Comparison of ENCODE assay signal across 16 cellular contexts in genomic region chr4:150799207-150799606, GRCh38.
DNase-seq lines count a peak whose midpoint lies in the region; ATAC-seq and TF ChIP-seq lines count a peak whose summit lies in the region.
"Had no signal": no experiment of that assay in that cellular context is flagged by ENCODE, and none has a peak within 500 bp of the region (broad histone marks: within the 10 kb centered on the region; RNA-seq: fewer than 3 reads in every experiment).

No MANE protein-coding gene starts in this region.

- no peak overlapping the region for H3K27ac ChIP-seq in OCI-LY1 (ENCODE audit: low read depth, low read length, poor library complexity, severe bottlenecking)
- no peak overlapping the region for H3K27ac ChIP-seq in neural progenitor cell
- H3K27ac ChIP-seq in Peyer's patch = no peak overlapping the region
- H3K27ac ChIP-seq: KMS-11, thyroid gland had no signal

- H3K27me3 ChIP-seq in OCI-LY1 (ENCODE audit: insufficient read depth, low read length) (no peaks in the 10 kb centered on the region), neural progenitor cell (no peaks in the 10 kb centered on the region), Peyer's patch (no peaks in the 10 kb centered on the region)
- H3K27me3 ChIP-seq: thyroid gland had no signal

- no peak overlapping the region for H3K4me2 ChIP-seq in OCI-LY1 (ENCODE audit: low read length)
- no peak overlapping the region for H3K4me2 ChIP-seq in neural progenitor cell
- H3K4me2 ChIP-seq: KMS-11 had no signal

- H3K9me3 ChIP-seq in OCI-LY1 (ENCODE audit: low read length) (no peaks in the 10 kb centered on the region), neural progenitor cell (ENCODE audit: low read depth) (no peaks in the 10 kb centered on the region), Peyer's patch (no peaks in the 10 kb centered on the region)
- H3K9me3 ChIP-seq: thyroid gland had no signal

- H3K79me2 ChIP-seq in OCI-LY1 (ENCODE audit: insufficient read depth, low read length) (no peaks in the 10 kb centered on the region), neural progenitor cell (ENCODE audit: low read depth) (no peaks in the 10 kb centered on the region)

- peaks cover 2% of the 10 kb centered on the region for H3K4me1 Mint-ChIP-seq in neural progenitor cell
- no peaks in the 10 kb centered on the region for H3K4me1 Mint-ChIP-seq in stimulated activated effector memory CD8-positive, alpha-beta T cell treated with anti-CD3 and anti-CD28 coated beads, Interleukin-12 subunit alpha, Interleukin-12 subunit beta, amount 100 ng/mL, for 72 hours
- H3K4me1 Mint-ChIP-seq: activated naive CD8-positive, alpha-beta T cell treated with anti-CD3 and anti-CD28 coated beads for 36 hours had no signal

- no peak overlapping the region for H3K4me3 ChIP-seq in OCI-LY1 (ENCODE audit: low read depth, low read length, poor library complexity, severe bottlenecking)
- no peak overlapping the region for H3K4me3 ChIP-seq in neural progenitor cell
- no peak overlapping the region for H3K4me3 ChIP-seq in Peyer's patch
- H3K4me3 ChIP-seq: thyroid gland had no signal

- H3F3A ChIP-seq in OCI-LY1 (ENCODE audit: insufficient read depth, low read length) = no peaks in the 10 kb centered on the region
- no peaks in the 10 kb centered on the region for H3F3A ChIP-seq in neural progenitor cell (ENCODE audit: low read depth)

- no peak for TF ChIP-seq POLR2A in Peyer's patch (IDR thresholded peaks at IDR 0.05)

- H3K27ac Mint-ChIP-seq in neural progenitor cell = no peak overlapping the region
- no peak overlapping the region for H3K27ac Mint-ChIP-seq in stimulated activated effector memory CD8-positive, alpha-beta T cell treated with anti-CD3 and anti-CD28 coated beads, Interleukin-12 subunit alpha, Interleukin-12 subunit beta, amount 100 ng/mL, for 72 hours
- H3K27ac Mint-ChIP-seq: activated naive CD8-positive, alpha-beta T cell treated with anti-CD3 and anti-CD28 coated beads for 36 hours; CD4-positive, CD25-positive, alpha-beta regulatory T cell had no signal

- TF ChIP-seq CTCF in OCI-LY1 (IDR thresholded peaks at IDR 0.05; ENCODE audit: low read length) (peak; percentile 29; the same call in 1 of the 2 replicates), neural progenitor cell (IDR thresholded peaks at IDR 0.05) (peak; percentile 33), Peyer's patch (IDR thresholded peaks at IDR 0.05) (no peak)

- H2AFZ ChIP-seq in OCI-LY1 (ENCODE audit: low read length) = no peak overlapping the region
- no peak overlapping the region for H2AFZ ChIP-seq in neural progenitor cell (replicated peaks)

- no peaks in the 10 kb centered on the region for H3K9me3 Mint-ChIP-seq in neural progenitor cell
- no peaks in the 10 kb centered on the region for H3K9me3 Mint-ChIP-seq in stimulated activated effector memory CD8-positive, alpha-beta T cell treated with anti-CD3 and anti-CD28 coated beads, Interleukin-12 subunit alpha, Interleukin-12 subunit beta, amount 100 ng/mL, for 72 hours
- H3K9me3 Mint-ChIP-seq: activated naive CD8-positive, alpha-beta T cell treated with anti-CD3 and anti-CD28 coated beads for 36 hours; activated T-cell treated with anti-CD3 and anti-CD28 coated beads, Interleukin-2, amount 50 U/mL, for 4 hours; CD4-positive, CD25-positive, alpha-beta regulatory T cell had no signal

- ATAC-seq in stimulated activated effector memory CD8-positive, alpha-beta T cell treated with anti-CD3 and anti-CD28 coated beads, Interleukin-12 subunit alpha, Interleukin-12 subunit beta, amount 100 ng/mL, for 72 hours = no peak
- ATAC-seq: activated T-cell treated with anti-CD3 and anti-CD28 coated beads, Interleukin-2, amount 50 U/mL, for 4 hours had no signal

- no peak overlapping the region for H3K4me3 Mint-ChIP-seq in neural progenitor cell
- H3K4me3 Mint-ChIP-seq in stimulated activated effector memory CD8-positive, alpha-beta T cell treated with anti-CD3 and anti-CD28 coated beads, Interleukin-12 subunit alpha, Interleukin-12 subunit beta, amount 100 ng/mL, for 72 hours = no peak overlapping the region
- H3K4me3 Mint-ChIP-seq: activated naive CD8-positive, alpha-beta T cell treated with anti-CD3 and anti-CD28 coated beads for 36 hours; activated T-cell treated with anti-CD3 and anti-CD28 coated beads, Interleukin-2, amount 50 U/mL, for 4 hours; CD4-positive, CD25-positive, alpha-beta regulatory T cell had no signal

- H3K36me3 Mint-ChIP-seq in neural progenitor cell = peaks cover 4% of the 10 kb centered on the region
- H3K36me3 Mint-ChIP-seq in stimulated activated effector memory CD8-positive, alpha-beta T cell treated with anti-CD3 and anti-CD28 coated beads, Interleukin-12 subunit alpha, Interleukin-12 subunit beta, amount 100 ng/mL, for 72 hours = peaks cover 44% of the 10 kb centered on the region

- H3K9ac ChIP-seq in OCI-LY1 (ENCODE audit: low read length) (no peak overlapping the region), neural progenitor cell (no peak overlapping the region)
- H3K9ac ChIP-seq: KMS-11 had no signal

- 0 out of 2 replicates have a peak, but pooled peaks cover 3% of the 10 kb centered on the region for H3K36me3 ChIP-seq in OCI-LY1 (ENCODE audit: insufficient read depth, low read length)
- H3K36me3 ChIP-seq in neural progenitor cell = no peaks in the 10 kb centered on the region
- H3K36me3 ChIP-seq in Peyer's patch = no peaks in the 10 kb centered on the region
- H3K36me3 ChIP-seq: thyroid gland had no signal

- no peaks in the 10 kb centered on the region for H3K27me3 Mint-ChIP-seq in neural progenitor cell (ENCODE audit: insufficient read depth, low read depth)
- H3K27me3 Mint-ChIP-seq: activated naive CD8-positive, alpha-beta T cell treated with anti-CD3 and anti-CD28 coated beads for 36 hours; CD4-positive, CD25-positive, alpha-beta regulatory T cell had no signal

- H4K20me1 ChIP-seq in OCI-LY1 (ENCODE audit: insufficient read depth, low read length) (no peaks in the 10 kb centered on the region), neural progenitor cell (ENCODE audit: low read depth) (no peaks in the 10 kb centered on the region)

- no peaks in the 10 kb centered on the region for H3K4me1 ChIP-seq in OCI-LY1 (ENCODE audit: insufficient read depth, low read length, severe bottlenecking)
- no peaks in the 10 kb centered on the region for H3K4me1 ChIP-seq in neural progenitor cell
- H3K4me1 ChIP-seq in Peyer's patch = no peaks in the 10 kb centered on the region
- H3K4me1 ChIP-seq: thyroid gland had no signal

- DNase-seq in ELR (ENCODE audit: low read depth) (peak; percentile 10), dermis blood vessel endothelial cell (peak; percentile 3), neural progenitor cell (ENCODE audit: low spot score) (no peak), HUDEP-2 (lab: John Stamatoyannopoulos, UW; ENCODE audit: unreplicated experiment in 76 of 76) (no peak), Peyer's patch (no peak)
- no peak for DNase-seq in activated effector memory CD4-positive, alpha-beta T cell treated with anti-CD3 and anti-CD28 coated beads, Interleukin-2, amount 50 U/mL, for 16 hours
- no peak for DNase-seq in stimulated activated effector memory CD8-positive, alpha-beta T cell treated with anti-CD3 and anti-CD28 coated beads, Interleukin-12 subunit alpha, Interleukin-12 subunit beta, amount 100 ng/mL, for 72 hours (ENCODE audit: low spot score in 2 of 2)
- DNase-seq: activated naive CD8-positive, alpha-beta T cell treated with anti-CD3 and anti-CD28 coated beads for 36 hours; activated T-cell treated with anti-CD3 and anti-CD28 coated beads, Interleukin-2, amount 50 U/mL, for 4 hours; CD4-positive, CD25-positive, alpha-beta regulatory T cell; EL; glutamatergic neuron; NCI-H1436; thyroid gland had no signal

- H3K9me2 ChIP-seq in OCI-LY1 (ENCODE audit: low read depth, low read length) = no peaks in the 10 kb centered on the region

Comparison
In these comparisons a context has a peak if more than half of its experiments do, and no peak if none do; other contexts are left out.
1. DNase-seq: peak in ELR (single experiment) and dermis blood vessel endothelial cell (single experiment); none in neural progenitor cell (single experiment), HUDEP-2 (0 of 76), activated effector memory CD4-positive, alpha-beta T cell treated with anti-CD3 and anti-CD28 coated beads, Interleukin-2, amount 50 U/mL, for 16 hours (single experiment), Peyer's patch (0 of 3) and stimulated activated effector memory CD8-positive, alpha-beta T cell treated with anti-CD3 and anti-CD28 coated beads, Interleukin-12 subunit alpha, Interleukin-12 subunit beta, amount 100 ng/mL, for 72 hours (0 of 2).
2. CTCF ChIP-seq: peak in OCI-LY1 (single experiment) and neural progenitor cell (single experiment); none in Peyer's patch (0 of 6).